In genomic region chr16:26644912-26645543, GRCh38 we compare ENCODE assay signal across 21 cellular contexts.
DNase-seq lines count a peak whose midpoint lies in the region; ATAC-seq, FAIRE-seq and TF ChIP-seq lines count a peak whose summit lies in the region.
"Had no signal": no experiment of that assay in that cellular context is flagged by ENCODE, and none has a peak within 500 bp of the region (broad histone marks: within the 10 kb centered on the region; RNA-seq: fewer than 3 reads in every experiment).

No MANE protein-coding gene starts in this region.

- H3K4me3 ChIP-seq in H1 (ENCODE audit: extremely low read depth in 1 of 4, insufficient read depth in 2 of 4, low read depth in 3 of 4, low read length in 4 of 4) (no peak overlapping the region), gastrocnemius medialis (no peak overlapping the region)
- H3K4me3 ChIP-seq: body of pancreas, stomach had no signal

- H3K18ac ChIP-seq in H1 (ENCODE audit: extremely low read depth, low read length), result no peak overlapping the region

- no peak overlapping the region for H3K14ac ChIP-seq in H1 (ENCODE audit: insufficient read length)

- CTCF ChIA-PET in H1 (lab: Charles Lee; ENCODE audit: partially characterized antibody), result interaction anchor here (0.6 to 2.9 kb wide), 59 partner anchors 10 to 1369 kb away, joined by 3 to 14 read pairs (median 3); no protein-coding TSS in a partner anchor

- TF ChIP-seq EP300 in H1 (IDR thresholded peaks at IDR 0.05; ENCODE audit: borderline replicate concordance in 1 of 2, low read depth in 2 of 2, low read length in 2 of 2), result no peak

- no peak for TF ChIP-seq POLR2A in H1 (IDR thresholded peaks at IDR 0.05; ENCODE audit: control extremely low read depth in 1 of 2, low read depth in 2 of 2, low read length in 2 of 2)
- no peak for TF ChIP-seq POLR2A in gastrocnemius medialis (IDR thresholded peaks at IDR 0.05)

- no peaks in the 10 kb centered on the region for H3K36me3 ChIP-seq in H1 (ENCODE audit: control insufficient read depth in 2 of 4, insufficient read depth in 4 of 4, low read length in 3 of 4)
- no peaks in the 10 kb centered on the region for H3K36me3 ChIP-seq in gastrocnemius medialis
- H3K36me3 ChIP-seq: stomach had no signal

- peaks cover 22% of the 10 kb centered on the region for H3K36me3 Mint-ChIP-seq in T-helper 1 cell treated with Interleukin-12 subunit alpha and Interleukin-12 subunit beta and Interleukin-4 antibody, amounts not matched to agents 30 μg/mL and 1 μg/mL, for 36 hours (ENCODE audit: low read depth)
- H3K36me3 Mint-ChIP-seq: CD8-positive, alpha-beta memory T cell; naive B cell had no signal

- H2BK12ac ChIP-seq in H1 (ENCODE audit: low read depth, low read length), result 0 out of 2 replicates have a peak overlapping the region, but pooled peaks have one; percentile 55

- H4K20me1 ChIP-seq in H1 (replicated peaks in 1 of 2; ENCODE audit: control insufficient read depth in 1 of 2, insufficient read depth in 2 of 2, low read length in 2 of 2), result no peaks in the 10 kb centered on the region

- no peak overlapping the region for H3K23ac ChIP-seq in H1 (ENCODE audit: insufficient read length)

- H4K5ac ChIP-seq in H1 (ENCODE audit: insufficient read length, low read depth, low read length), result no peak overlapping the region

- peak overlapping the region; percentile 10; the same call in 1 of the 2 replicates for H2AK5ac ChIP-seq in H1 (ENCODE audit: low read depth, low read length)

- TF ChIP-seq RAD21 in H1 (IDR thresholded peaks at IDR 0.05 in 1 of 2, conservative IDR thresholded peaks at IDR 0.05 in 1 of 2; ENCODE audit: low read depth in 2 of 2, low read length in 2 of 2), result no peak

- WGBS in H1 (ENCODE audit: extremely low coverage in 1 of 2, insufficient coverage in 1 of 2, insufficient read length in 1 of 2, insufficient replicate concordance in 2 of 2, low coverage in 1 of 2, low lambda C conversion rate in 2 of 2, missing lambda C conversion rate in 1 of 2), 2 experiments, result 90% methylated on average over 11 of the region's 11 CpGs; no CpG with 5 or more reads in 1 of the 2 experiments

- no peak overlapping the region for H3K9ac ChIP-seq in H1 (replicated peaks in 1 of 4; ENCODE audit: extremely low read depth in 1 of 4, low read depth in 3 of 4, low read length in 3 of 4)

- peak overlapping the region; percentile 12 for H4K91ac ChIP-seq in H1 (replicated peaks; ENCODE audit: insufficient read length, low read length)

- ATAC-seq in gastrocnemius medialis, result no peak
- ATAC-seq: body of pancreas, left cardiac atrium had no signal

- H3K4me2 ChIP-seq in H1 (ENCODE audit: insufficient read depth in 1 of 2, low read depth in 2 of 2, low read length in 2 of 2), result no peak overlapping the region

- H3K79me2 ChIP-seq in H1 (ENCODE audit: control insufficient read depth in 1 of 2, insufficient read depth in 2 of 2, low read length in 2 of 2), result no peaks in the 10 kb centered on the region

- DNase-seq in stimulated activated CD4-positive, alpha-beta T cell treated with anti-CD3 and anti-CD28 coated beads, Interleukin-1b, Interleukin-23, amount 100 ng/mL, for 48 hours, result peak; percentile 2
- no peak for DNase-seq in stimulated activated CD4-positive, alpha-beta T cell treated with anti-CD3 and anti-CD28 coated beads, Interleukin-2, amount 100 ng/mL, for 24 hours
- DNase-seq in H1 (ENCODE audit: low read depth in 1 of 2, low spot score in 2 of 2) (no peak), NCI-H1105 (lab: John Stamatoyannopoulos, UW) (no peak), middle frontal gyrus (ENCODE audit: extremely low spot score, low spot score) (no peak), gastrocnemius medialis (no peak)
- DNase-seq: activated CD4-positive, alpha-beta T cell treated with anti-CD3 and anti-CD28 coated beads for 1 hour; GOT3; left cardiac atrium; mesenchymal stem cell; naive B cell; NCI-H1105 treated with DMSO at 0.1 percent for 48 hours; NCI-H510A; stomach; trophoblast cell had no signal

- H2BK15ac ChIP-seq in H1 (ENCODE audit: low read length), result no peak overlapping the region

- H3K27ac ChIP-seq in H1 (ENCODE audit: low read depth, low read length), result no peak overlapping the region
- H3K27ac ChIP-seq in gastrocnemius medialis, result no peak overlapping the region
- H3K27ac ChIP-seq: body of pancreas, RWPE1, stomach had no signal

- H3K4ac ChIP-seq in H1 (replicated peaks; ENCODE audit: insufficient read length, low read depth, low read length), result peak overlapping the region; percentile 59

- peaks cover 49% of the 10 kb centered on the region for H3K4me1 Mint-ChIP-seq in T-helper 1 cell treated with Interleukin-12 subunit alpha and Interleukin-12 subunit beta and Interleukin-4 antibody, amounts not matched to agents 30 μg/mL and 1 μg/mL, for 36 hours (ENCODE audit: low read depth)

- H2AFZ ChIP-seq in H1 (ENCODE audit: low read length), result no peak overlapping the region

- TF ChIP-seq CTCF in H1 (IDR thresholded peaks at IDR 0.05; ENCODE audit: control extremely low read depth in 1 of 3, insufficient read depth in 1 of 3, low read depth in 1 of 3, low read length in 3 of 3) (no peak), gastrocnemius medialis (IDR thresholded peaks at IDR 0.05 in 4 of 5, conservative IDR thresholded peaks at IDR 0.05 in 1 of 5) (no peak)

- no peaks in the 10 kb centered on the region for H3K79me1 ChIP-seq in H1 (ENCODE audit: low read depth, low read length)

- no peaks in the 10 kb centered on the region for H3K27me3 Mint-ChIP-seq in T-helper 1 cell treated with Interleukin-12 subunit alpha and Interleukin-12 subunit beta and Interleukin-4 antibody, amounts not matched to agents 30 μg/mL and 1 μg/mL, for 36 hours (ENCODE audit: low read depth)

- peaks cover 4% of the 10 kb centered on the region for H3K9me3 Mint-ChIP-seq in T-helper 1 cell treated with Interleukin-12 subunit alpha and Interleukin-12 subunit beta and Interleukin-4 antibody, amounts not matched to agents 30 μg/mL and 1 μg/mL, for 36 hours

- peak overlapping the region; percentile 79 for H3K27ac Mint-ChIP-seq in T-helper 1 cell treated with Interleukin-12 subunit alpha and Interleukin-12 subunit beta and Interleukin-4 antibody, amounts not matched to agents 30 μg/mL and 1 μg/mL, for 36 hours
- H3K27ac Mint-ChIP-seq: naive B cell, progenitor cell of endocrine pancreas had no signal

- H3K4me1 ChIP-seq in H1 (replicated peaks in 1 of 4; ENCODE audit: control insufficient read depth in 3 of 4, insufficient read depth in 4 of 4, low read length in 3 of 4) (no peaks in the 10 kb centered on the region; a peak in 1 of 7 replicates), gastrocnemius medialis (no peaks in the 10 kb centered on the region)
- H3K4me1 ChIP-seq: body of pancreas, stomach had no signal

- H3K9me3 ChIP-seq in H1 (ENCODE audit: insufficient read depth in 2 of 2, low read depth in 1 of 2, low read length in 1 of 2) (no peaks in the 10 kb centered on the region), gastrocnemius medialis (no peaks in the 10 kb centered on the region)
- H3K9me3 ChIP-seq: body of pancreas, stomach had no signal

- no peak overlapping the region for H4K8ac ChIP-seq in H1 (ENCODE audit: extremely low read depth, insufficient read depth, low read length)

- H3K4me3 Mint-ChIP-seq in T-helper 1 cell treated with Interleukin-12 subunit alpha and Interleukin-12 subunit beta and Interleukin-4 antibody, amounts not matched to agents 30 μg/mL and 1 μg/mL, for 36 hours, result peak overlapping the region; percentile 8
- H3K4me3 Mint-ChIP-seq: naive B cell had no signal

- in situ Hi-C loops in gastrocnemius medialis (cut with MboI; ENCODE audit: low sequenced_read_pairs in 4 of 4), result no loop called here

- POLR2A ChIA-PET in H1 (lab: Charles Lee; ENCODE audit: partially characterized antibody), result interaction anchor here (0.6 kb wide), 1 partner anchor 850 kb away, joined by 4 read pairs; no protein-coding TSS in a partner anchor

- H3K27me3 ChIP-seq in H1 (replicated peaks in 1 of 4; ENCODE audit: control insufficient read depth in 3 of 4, extremely low read depth in 1 of 4, insufficient read depth in 3 of 4, low read length in 3 of 4), result no peaks in the 10 kb centered on the region
- H3K27me3 ChIP-seq in gastrocnemius medialis, result no peaks in the 10 kb centered on the region
- H3K27me3 ChIP-seq: body of pancreas had no signal

- H3K23me2 ChIP-seq in H1 (ENCODE audit: low read depth, low read length), result no peaks in the 10 kb centered on the region

- no peak for FAIRE-seq in H1 (lab: Jason Lieb, UNC)
- FAIRE-seq: HTR-8/SVneo had no signal

- H2BK120ac ChIP-seq in H1 (replicated peaks; ENCODE audit: low read depth, low read length), result peak overlapping the region; percentile 13

- intact Hi-C loops in gastrocnemius medialis (cut with DNase I; ENCODE audit: low total_unique reads), result no loop called here

- 0 out of 2 replicates have a peak overlapping the region, but pooled peaks have one; percentile 3 for H2BK20ac ChIP-seq in H1 (ENCODE audit: low read length)

- no peak overlapping the region for H3K56ac ChIP-seq in H1 (replicated peaks; ENCODE audit: insufficient read length, low read depth, low read length)

- 0 out of 2 replicates have a peak overlapping the region, but pooled peaks have one; percentile 54 for H2BK5ac ChIP-seq in H1 (ENCODE audit: low read depth, low read length)

TF ChIP-seq in H1, 55 proteins besides CTCF, POLR2A, EP300 and RAD21 (continues in another document):
- TF ChIP-seq BACH1 (IDR thresholded peaks at IDR 0.05; ENCODE audit: low read length) (no peak), ASH2L (IDR thresholded peaks at IDR 0.05; ENCODE audit: low read length) (no peak), TEAD4 (IDR thresholded peaks at IDR 0.05; ENCODE audit: low read depth, low read length) (no peak), SIRT6 (IDR thresholded peaks at IDR 0.05; ENCODE audit: low read length) (no peak), RFX5 (IDR thresholded peaks at IDR 0.05; ENCODE audit: borderline replicate concordance, low read depth, low read length) (no peak), CREB1 (IDR thresholded peaks at IDR 0.05) (no peak), CTBP2 (IDR thresholded peaks at IDR 0.05; ENCODE audit: borderline replicate concordance, insufficient read depth, insufficient read length, low read length) (no peak), BRCA1 (IDR thresholded peaks at IDR 0.05; ENCODE audit: low read depth, low read length) (no peak), ATF2 (IDR thresholded peaks at IDR 0.05; ENCODE audit: low read length) (no peak), TAF1 (IDR thresholded peaks at IDR 0.05; ENCODE audit: low read depth, low read length) (no peak), CHD2 (IDR thresholded peaks at IDR 0.05; ENCODE audit: low read length) (no peak)
